8 cellular contexts compared by ENCODE assay signal in the genomic region with DNA sequence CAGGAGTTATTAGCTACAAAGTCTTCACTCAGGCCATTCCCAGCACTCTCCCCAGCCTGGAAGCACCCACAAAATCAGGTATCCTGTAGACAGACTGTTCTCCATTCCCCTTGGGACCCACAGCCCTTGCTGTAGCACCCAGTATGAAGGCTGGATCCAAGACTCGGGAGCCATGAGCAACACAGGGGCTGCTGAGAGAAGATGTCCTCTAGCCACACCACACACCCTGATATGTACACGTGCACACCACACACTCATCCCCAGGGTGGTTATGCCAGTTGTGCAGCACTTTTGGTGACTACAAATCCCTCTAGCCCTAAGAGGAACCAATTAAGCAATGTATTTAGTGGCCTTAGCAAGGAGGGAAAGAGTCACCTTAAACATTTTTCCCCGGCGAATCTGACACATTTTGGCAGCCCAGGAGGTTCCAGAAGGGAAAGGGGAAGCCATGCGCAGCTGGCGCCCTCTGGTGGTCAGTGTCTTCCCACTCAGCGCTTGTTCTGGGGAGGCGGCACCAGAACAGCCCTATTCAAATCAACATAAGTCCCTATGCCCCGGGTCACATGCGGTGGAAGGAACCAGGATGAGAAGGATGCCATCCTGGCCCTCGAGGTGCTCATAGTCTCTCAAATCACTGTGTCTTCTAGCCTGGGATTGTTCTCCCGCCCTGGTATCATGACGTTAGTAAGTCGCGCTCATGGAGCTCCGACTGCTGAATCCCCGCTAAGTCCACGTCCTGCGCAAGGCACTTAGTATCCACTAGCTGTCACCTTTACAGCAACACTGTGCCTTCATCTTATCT.
DNase-seq lines count a peak whose midpoint lies in the region; ATAC-seq, FAIRE-seq and TF ChIP-seq lines count a peak whose summit lies in the region.

No MANE protein-coding gene starts in this region.

- H3K9me3 ChIP-seq in neural cell (ENCODE audit: low read length) = no peaks in the 10 kb centered on the region

- peaks cover 10% of the 10 kb centered on the region for H3K27me3 Mint-ChIP-seq in activated T-cell treated with anti-CD3 and anti-CD28 coated beads, Interleukin-2, amount 50 U/mL, for 4 hours (ENCODE audit: low read depth)

- no peaks in the 10 kb centered on the region for H3K36me3 ChIP-seq in neural cell (ENCODE audit: insufficient read depth, low read length)

- peak; percentile 96 for FAIRE-seq in HTR-8/SVneo (lab: Jason Lieb, UNC)

- peaks cover 4% of the 10 kb centered on the region for H3K9me3 Mint-ChIP-seq in activated T-cell treated with anti-CD3 and anti-CD28 coated beads, Interleukin-2, amount 50 U/mL, for 4 hours

- H3K79me2 ChIP-seq in neural cell (replicated peaks; ENCODE audit: insufficient read depth, low read length) = no peaks in the 10 kb centered on the region

- ATAC-seq in GM18868 (IDR thresholded peaks at IDR 0.05; ENCODE audit: unreplicated experiment) = peak; percentile 71
- peak; percentile 84 to 92 for ATAC-seq in activated T-cell treated with anti-CD3 and anti-CD28 coated beads, Interleukin-2, amount 50 U/mL, for 4 hours

- TF ChIP-seq EP300 in neural cell (conservative IDR thresholded peaks at IDR 0.05; ENCODE audit: poor library complexity, severe bottlenecking) = no peak

- H2AFZ ChIP-seq in neural cell (ENCODE audit: low read depth, low read length) = no peak overlapping the region

- H3K4me3 Mint-ChIP-seq in activated T-cell treated with anti-CD3 and anti-CD28 coated beads, Interleukin-2, amount 50 U/mL, for 4 hours = no peak overlapping the region

- no peaks in the 10 kb centered on the region for H3K27me3 ChIP-seq in neural cell (ENCODE audit: insufficient read depth, low read depth, low read length)

- TF ChIP-seq CTCF in fibroblast of mammary gland (conservative IDR thresholded peaks at IDR 0.05; ENCODE audit: control insufficient read depth, insufficient read depth, low read depth, low read length) (peak; percentile 98), neural cell (IDR thresholded peaks at IDR 0.05; ENCODE audit: poor library complexity, severe bottlenecking) (peak; percentile 74)

- peak; percentile 91 for DNase-seq in AG20443 (ENCODE audit: low spot score)
- DNase-seq in HTR-8/SVneo (ENCODE audit: insufficient read length, low spot score) = peak; percentile 96
- DNase-seq in OCI-M2 (lab: John Stamatoyannopoulos, UW; ENCODE audit: unreplicated experiment) = peak; percentile 75
- DNase-seq in activated T-cell treated with anti-CD3 and anti-CD28 coated beads, Interleukin-2, amount 50 U/mL, for 4 hours = peak; percentile 74
- DNase-seq in fibroblast of mammary gland (ENCODE audit: low read depth) = peak; percentile 81
- DNase-seq in stimulated activated naive CD4-positive, alpha-beta T cell (lab: John Stamatoyannopoulos, UW) = peak; percentile 33 to 66 (median 52)

- no peak overlapping the region for H3K27ac ChIP-seq in neural cell (ENCODE audit: low read length)

- peaks cover 5% of the 10 kb centered on the region for H3K4me1 Mint-ChIP-seq in activated T-cell treated with anti-CD3 and anti-CD28 coated beads, Interleukin-2, amount 50 U/mL, for 4 hours (ENCODE audit: low read depth)

- no peak overlapping the region for H3K4me2 ChIP-seq in neural cell (ENCODE audit: low read length)

- TF ChIP-seq RAD21 in neural cell (conservative IDR thresholded peaks at IDR 0.05) = peak; percentile 75

- no peaks in the 10 kb centered on the region for H3F3A ChIP-seq in neural cell (ENCODE audit: insufficient read depth, low read length, poor library complexity, severe bottlenecking)

- H3K4me3 ChIP-seq in fibroblast of mammary gland (ENCODE audit: control insufficient read depth, low read depth, low read length) (no peak overlapping the region), neural cell (ENCODE audit: low read length) (no peak overlapping the region)

- no peaks in the 10 kb centered on the region for H3K36me3 Mint-ChIP-seq in activated T-cell treated with anti-CD3 and anti-CD28 coated beads, Interleukin-2, amount 50 U/mL, for 4 hours (ENCODE audit: insufficient read depth)

- no peak overlapping the region for H3K9ac ChIP-seq in neural cell (ENCODE audit: low read length)

- no peaks in the 10 kb centered on the region for H4K20me1 ChIP-seq in neural cell (ENCODE audit: insufficient read depth)

- no peaks in the 10 kb centered on the region for H3K9me2 ChIP-seq in neural cell (ENCODE audit: insufficient read depth, low read length)

TF ChIP-seq in neural cell, 6 proteins besides CTCF, POLR2A, EP300 and RAD21:
- TF ChIP-seq REST (IDR thresholded peaks at IDR 0.05; ENCODE audit: borderline replicate concordance) (no peak), SMC3 (conservative IDR thresholded peaks at IDR 0.05; ENCODE audit: poor library complexity) (peak; percentile 79)
